8 cellular contexts compared by ENCODE assay signal in genomic region chr11:121293276-121293569, GRCh38. TPM values are rescaled to one million over a fixed set of nuclear protein-coding genes. Genes with fewer than 3 reads are reported as not detected.
DNase-seq lines count a peak whose midpoint lies in the region; ATAC-seq and TF ChIP-seq lines count a peak whose summit lies in the region.

No MANE protein-coding gene starts in this region.

- H3K36me3 ChIP-seq in sigmoid colon, result no peaks in the 10 kb centered on the region

- H3K9me3 ChIP-seq in sigmoid colon, result no peaks in the 10 kb centered on the region

- no peaks in the 10 kb centered on the region for H3K9me3 Mint-ChIP-seq in T-cell
- H3K9me3 Mint-ChIP-seq in glutamatergic neuron (ENCODE audit: unreplicated experiment), result peaks cover 7% of the 10 kb centered on the region

- H3K27me3 Mint-ChIP-seq in T-cell, result peaks cover 0 to 2% of the 10 kb centered on the region in 2 donors
- peaks cover 3% of the 10 kb centered on the region for H3K27me3 Mint-ChIP-seq in glutamatergic neuron (ENCODE audit: unreplicated experiment)

- peak; percentile 3 for ATAC-seq in GM21529 (IDR thresholded peaks at IDR 0.05; ENCODE audit: unreplicated experiment)
- no peak for ATAC-seq in T-cell (replicated peaks in 1 of 4)
- no peak for ATAC-seq in HG03342 (IDR thresholded peaks at IDR 0.05; ENCODE audit: unreplicated experiment)

- peak overlapping the region; percentile 87 to 91 (median 90) for H3K27ac ChIP-seq in sigmoid colon

- 0 to 1% methylated on average over 5 of the region's 5 CpGs for WGBS in sigmoid colon, 2 donors

- no peak for TF ChIP-seq EP300 in sigmoid colon (IDR thresholded peaks at IDR 0.05)

- H3K27ac Mint-ChIP-seq in T-cell (peak overlapping the region; percentile 99), glutamatergic neuron (ENCODE audit: unreplicated experiment) (peak overlapping the region; percentile 97)

- peaks cover 0 to 22% (median 18%) of the 10 kb centered on the region in 4 donors for H3K4me1 ChIP-seq in sigmoid colon

- peak overlapping the region; percentile 69 to 81 (median 72) for H3K4me3 ChIP-seq in sigmoid colon

- TF ChIP-seq POLR2A in sigmoid colon (IDR thresholded peaks at IDR 0.05), result no peak

- DNase-seq in T-cell (no peak), glutamatergic neuron (no peak), sigmoid colon (no peak), putamen (ENCODE audit: low spot score) (no peak), NCI-H2081 (lab: John Stamatoyannopoulos, UW) (no peak), HuH-7.5 (ENCODE audit: low spot score) (no peak)

- peak overlapping the region; percentile 93 to 95 (median 93) for H3K4me3 Mint-ChIP-seq in T-cell
- peak overlapping the region; percentile 94 for H3K4me3 Mint-ChIP-seq in glutamatergic neuron (ENCODE audit: unreplicated experiment)

- CTCF ChIA-PET in T-cell (lab: Charles Lee), result interaction anchor here in 1 of 2 donors (2.6 kb wide), 1 partner anchor 298 kb away, joined by 7 read pairs; no protein-coding TSS in a partner anchor

- H3K36me3 Mint-ChIP-seq in T-cell (peaks cover 15% of the 10 kb centered on the region), glutamatergic neuron (ENCODE audit: unreplicated experiment) (no peaks in the 10 kb centered on the region)

- intact Hi-C loops in sigmoid colon (cut with DNase I), result loop anchor here (5.0 to 10.0 kb wide), 3 partner anchors 46 to 812 kb away; no protein-coding TSS in a partner anchor

- H3K27me3 ChIP-seq in sigmoid colon, result no peaks in the 10 kb centered on the region

- POLR2A ChIA-PET in T-cell (lab: Charles Lee), result interaction anchor here in 1 of 2 donors (0.6 kb wide), 1 partner anchor 10 kb away, joined by 3 read pairs; no protein-coding TSS in a partner anchor

- peaks cover 53 to 58% (median 58%) of the 10 kb centered on the region in 3 donors for H3K4me1 Mint-ChIP-seq in T-cell
- H3K4me1 Mint-ChIP-seq in glutamatergic neuron (ENCODE audit: low read depth, unreplicated experiment), result peaks cover 23% of the 10 kb centered on the region

- TF ChIP-seq CTCF in glutamatergic neuron (IDR thresholded peaks at IDR 0.05; ENCODE audit: partially characterized antibody, unreplicated experiment), result no peak
- TF ChIP-seq CTCF in sigmoid colon (IDR thresholded peaks at IDR 0.05), result no peak

RNA-seq across cellular contexts. Expression of gene SC5D, which starts 0.7 kb away (rescaled TPM):
- 10 to 100 TPM; 19.1 to 51.3 (median 25.6) TPM for total RNA-seq in T-cell
- 57.7 TPM for total RNA-seq in glutamatergic neuron (ENCODE audit: unreplicated experiment)
- total RNA-seq in sigmoid colon, result 10 to 100 TPM; 25.5 to 33.5 (median 29.1) TPM
- 10 to 100 TPM in 2 of 3 donors, 1 to 10 TPM in 1; 6.0 to 27.2 (median 15.5) TPM for polyA plus RNA-seq in sigmoid colon
